Comparison of ENCODE assay signal across 16 cellular contexts in genomic region chr1:238458924-238459323, GRCh38.
A peak's percentile ranks its signal among the peaks of the same experiment; 100 is the strongest.
DNase-seq lines count a peak whose midpoint lies in the region; ATAC-seq and FAIRE-seq lines count a peak whose summit lies in the region.
"Had no signal": no experiment of that assay in that cellular context is flagged by ENCODE, and none has a peak within 500 bp of the region (broad histone marks: within the 10 kb centered on the region; RNA-seq: fewer than 3 reads in every experiment).

No MANE protein-coding gene starts in this region.

- H3K4me1 ChIP-seq in HUES64 (ENCODE audit: insufficient read depth, low read length): peaks cover 10% of the 10 kb centered on the region
- peaks cover 14% of the 10 kb centered on the region for H3K4me1 ChIP-seq in ectodermal cell (ENCODE audit: control insufficient read depth, insufficient read depth, low read length)
- H3K4me1 ChIP-seq in neuronal stem cell (ENCODE audit: control insufficient read depth in 2 of 2, insufficient read depth in 1 of 2, low read depth in 1 of 2, low read length in 2 of 2): peaks cover 6 to 13% of the 10 kb centered on the region in 2 donors

- H3K23ac ChIP-seq in neuronal stem cell (ENCODE audit: low read depth, low read length, poor library complexity): no peak overlapping the region

- H3K9me3 Mint-ChIP-seq in activated T-cell treated with anti-CD3 and anti-CD28 coated beads, Interleukin-2, amount 50 U/mL, for 4 hours: peaks cover under 1% of the 10 kb centered on the region

- no peaks in the 10 kb centered on the region for H3K27me3 ChIP-seq in HUES64 (ENCODE audit: insufficient read depth, low read length)
- no peaks in the 10 kb centered on the region for H3K27me3 ChIP-seq in ectodermal cell (ENCODE audit: control insufficient read depth, insufficient read depth, low read length, poor library complexity, severe bottlenecking)
- H3K27me3 ChIP-seq in neuronal stem cell (ENCODE audit: control insufficient read depth in 3 of 3, insufficient read depth in 3 of 3, low read depth in 1 of 3, low read length in 3 of 3): no peaks in the 10 kb centered on the region

- H4K91ac ChIP-seq in neuronal stem cell (ENCODE audit: low read depth, low read length, poor library complexity): no peak overlapping the region

- H3K4me3 ChIP-seq in HUES64 (ENCODE audit: low read length) (no peak overlapping the region), ectodermal cell (ENCODE audit: insufficient read depth, low read depth, low read length) (no peak overlapping the region), neuronal stem cell (ENCODE audit: low read length in 2 of 2) (peak overlapping the region in 1 of 2 donors; percentile 28)
- H3K4me3 ChIP-seq: SK-N-MC had no signal

- peak overlapping the region; percentile 25 for H3K4me2 ChIP-seq in neuronal stem cell (ENCODE audit: insufficient read depth, low read length, poor library complexity, severe bottlenecking)
- H3K4me2 ChIP-seq: KMS-11 had no signal

- H3K27ac ChIP-seq in HUES64 (ENCODE audit: low read depth, low read length) (peak overlapping the region; percentile 20; the same call in 1 of the 2 replicates), ectodermal cell (ENCODE audit: insufficient read depth, low read depth, low read length, poor library complexity, severe bottlenecking) (peak overlapping the region; percentile 17), neuronal stem cell (replicated peaks; ENCODE audit: low read length) (no peak overlapping the region)
- H3K27ac ChIP-seq: KMS-11, SK-N-MC had no signal

- no peak overlapping the region for H2BK12ac ChIP-seq in neuronal stem cell (ENCODE audit: low read length)

- H3K9ac ChIP-seq in HUES64 (ENCODE audit: low read depth, low read length) (no peak overlapping the region), neuronal stem cell (ENCODE audit: low read depth, low read length, poor library complexity) (no peak overlapping the region)
- H3K9ac ChIP-seq: KMS-11 had no signal

- WGBS in HUES64: 66% methylated on average over 4 of the region's 4 CpGs
- WGBS in ectodermal cell, 2 experiments: 24 to 27% methylated on average over 4 of the region's 4 CpGs
- WGBS in neuronal stem cell (ENCODE audit: extremely low coverage in 2 of 2, insufficient read length in 2 of 2, insufficient replicate concordance in 1 of 2), 2 donors: no CpG with 5 or more reads among the region's 4 CpGs

- no peak for ATAC-seq in activated T-cell treated with anti-CD3 and anti-CD28 coated beads, Interleukin-2, amount 50 U/mL, for 4 hours
- ATAC-seq: Right ventricle myocardium inferior had no signal

- peak overlapping the region; percentile 71 for H2AFZ ChIP-seq in neuronal stem cell (ENCODE audit: low read length)

- no peak overlapping the region for H3K18ac ChIP-seq in neuronal stem cell (ENCODE audit: low read length)

- H3K79me1 ChIP-seq in neuronal stem cell (ENCODE audit: low read depth, low read length): no peaks in the 10 kb centered on the region

- H3K14ac ChIP-seq in neuronal stem cell (ENCODE audit: low read length): no peak overlapping the region

- no peak overlapping the region for H2BK15ac ChIP-seq in neuronal stem cell (ENCODE audit: low read length)

- peak; percentile 9 for FAIRE-seq in islet of Langerhans (lab: Jason Lieb, UNC)

- H3K27me3 Mint-ChIP-seq in activated T-cell treated with anti-CD3 and anti-CD28 coated beads, Interleukin-2, amount 50 U/mL, for 4 hours (ENCODE audit: low read depth): no peaks in the 10 kb centered on the region

- no peak overlapping the region for H3K4me3 Mint-ChIP-seq in activated T-cell treated with anti-CD3 and anti-CD28 coated beads, Interleukin-2, amount 50 U/mL, for 4 hours

- no peak overlapping the region for H2BK5ac ChIP-seq in neuronal stem cell (ENCODE audit: low read length)

- H3K4ac ChIP-seq in neuronal stem cell (ENCODE audit: low read length): no peak overlapping the region

- no peak overlapping the region for H4K8ac ChIP-seq in neuronal stem cell (ENCODE audit: low read depth, low read length)

- no peak overlapping the region for H2BK120ac ChIP-seq in neuronal stem cell (ENCODE audit: low read depth, low read length)

- H3K36me3 ChIP-seq in HUES64 (ENCODE audit: insufficient read depth, low read length) (no peaks in the 10 kb centered on the region), ectodermal cell (ENCODE audit: control insufficient read depth, insufficient read depth, low read length) (no peaks in the 10 kb centered on the region), neuronal stem cell (replicated peaks in 1 of 2; ENCODE audit: control insufficient read depth in 2 of 2, insufficient read depth in 2 of 2, low read length in 2 of 2) (no peaks in the 10 kb centered on the region)

- DNase-seq in neuronal stem cell (ENCODE audit: low spot score): peak; percentile 15
- no peak for DNase-seq in activated T-cell treated with anti-CD3 and anti-CD28 coated beads, Interleukin-2, amount 50 U/mL, for 4 hours
- no peak for DNase-seq in SIG-M5 (lab: John Stamatoyannopoulos, UW)
- no peak for DNase-seq in NCI-H1105 treated with DMSO at 0.1 percent for 48 hours (lab: John Stamatoyannopoulos, UW)
- DNase-seq: ACHN, C1 segment of cervical spinal cord, DMS79 treated with DMSO at 0.1 percent for 48 hours, NCI-H1436, NCI-H2029 treated with DMSO at 0.1 percent for 48 hours, NCI-H446 treated with DMSO at 0.1 percent for 48 hours had no signal

- H3K9me3 ChIP-seq in HUES64 (ENCODE audit: insufficient read depth, low read depth, low read length): no peaks in the 10 kb centered on the region
- H3K9me3 ChIP-seq in ectodermal cell (ENCODE audit: control insufficient read depth, low read length): no peaks in the 10 kb centered on the region
- H3K9me3 ChIP-seq in neuronal stem cell (replicated peaks in 1 of 2; ENCODE audit: control insufficient read depth in 2 of 2, insufficient read depth in 1 of 2, low read depth in 1 of 2, low read length in 2 of 2): peaks cover 0 to 2% of the 10 kb centered on the region in 2 donors

- H2AK5ac ChIP-seq in neuronal stem cell (ENCODE audit: low read depth, low read length): no peak overlapping the region

- H3K4me1 Mint-ChIP-seq in activated T-cell treated with anti-CD3 and anti-CD28 coated beads, Interleukin-2, amount 50 U/mL, for 4 hours (ENCODE audit: low read depth): no peaks in the 10 kb centered on the region

- no peaks in the 10 kb centered on the region for H3K36me3 Mint-ChIP-seq in activated T-cell treated with anti-CD3 and anti-CD28 coated beads, Interleukin-2, amount 50 U/mL, for 4 hours (ENCODE audit: insufficient read depth)
